In the genomic region with DNA sequence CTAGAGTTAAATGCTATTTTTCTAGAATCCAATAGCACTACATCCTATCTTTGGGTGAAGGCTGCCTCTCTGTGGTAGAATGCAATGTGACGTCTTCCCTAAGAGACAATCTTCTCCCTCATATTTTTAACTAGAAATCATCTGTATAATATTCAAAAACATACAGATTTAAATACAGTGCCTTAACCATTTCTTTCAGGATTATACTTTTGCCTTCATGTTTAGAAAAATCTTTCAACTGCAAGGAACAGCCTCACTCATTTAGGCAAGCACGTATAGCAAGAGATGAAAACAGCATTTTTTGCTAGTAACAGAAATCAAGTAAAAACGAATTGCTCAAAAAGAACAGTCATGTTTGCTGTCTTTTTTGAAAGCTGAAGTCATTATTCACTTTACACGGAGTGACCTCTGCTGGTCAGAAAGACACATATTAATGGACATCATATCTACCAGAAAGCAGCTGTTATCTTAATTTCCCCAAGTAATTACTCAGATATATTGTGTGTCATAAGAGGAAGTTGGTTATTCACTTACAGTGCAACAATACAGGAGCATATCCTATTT, we compare ENCODE assay signal across 9 cellular contexts.
DNase-seq lines count a peak whose midpoint lies in the region; ATAC-seq and TF ChIP-seq lines count a peak whose summit lies in the region.
"Had no signal": no experiment of that assay in that cellular context is flagged by ENCODE, and none has a peak within 500 bp of the region (broad histone marks: within the 10 kb centered on the region; RNA-seq: fewer than 3 reads in every experiment).

No MANE protein-coding gene starts in this region.

- in situ Hi-C loops in transverse colon (cut with MboI; ENCODE audit: low pct_ligation_motif_present in 1 of 4, low pct_unique_long_range_greater_than_20kb in 1 of 4, low sequenced_read_pairs in 3 of 4) = no loop called here

- no peak overlapping the region for H2AFZ ChIP-seq in OCI-LY7 (ENCODE audit: low read length)

- no peak for TF ChIP-seq POLR2A in transverse colon (IDR thresholded peaks at IDR 0.05)

- no peaks in the 10 kb centered on the region for H3K4me1 Mint-ChIP-seq in activated T-cell treated with anti-CD3 and anti-CD28 coated beads, Interleukin-2, amount 50 U/mL, for 72 hours (ENCODE audit: low read depth)

- H3K4me3 ChIP-seq in OCI-LY7 (ENCODE audit: low read depth, low read length, poor library complexity, severe bottlenecking) = no peak overlapping the region
- H3K4me3 ChIP-seq in transverse colon = no peak overlapping the region

- CTCF ChIA-PET in OCI-LY7 (lab: Charles Lee; ENCODE audit: unreplicated experiment) = no interaction called here

- no peak overlapping the region for H3K4me2 ChIP-seq in OCI-LY7 (ENCODE audit: low read length)

- H3K9me3 ChIP-seq in OCI-LY7 (ENCODE audit: low read length) (no peaks in the 10 kb centered on the region), transverse colon (no peaks in the 10 kb centered on the region)

- no peaks in the 10 kb centered on the region for H3K27me3 Mint-ChIP-seq in activated T-cell treated with anti-CD3 and anti-CD28 coated beads, Interleukin-2, amount 50 U/mL, for 72 hours (ENCODE audit: low read depth)
- H3K27me3 Mint-ChIP-seq: effector memory CD8-positive, alpha-beta T cell had no signal

- 14 to 19% methylated on average over 4 of the region's 4 CpGs for WGBS in transverse colon (ENCODE audit: low coverage in 1 of 2), 2 donors

- H3K27ac Mint-ChIP-seq in activated T-cell treated with anti-CD3 and anti-CD28 coated beads, Interleukin-2, amount 50 U/mL, for 72 hours = no peak overlapping the region
- H3K27ac Mint-ChIP-seq: effector memory CD8-positive, alpha-beta T cell had no signal

- ATAC-seq in activated T-cell treated with anti-CD3 and anti-CD28 coated beads, Interleukin-2, amount 50 U/mL, for 72 hours (replicated peaks in 1 of 2) = no peak
- ATAC-seq: effector memory CD8-positive, alpha-beta T cell had no signal

- H3K4me1 ChIP-seq in OCI-LY7 (ENCODE audit: insufficient read depth, low read length, poor library complexity, severe bottlenecking) (no peaks in the 10 kb centered on the region), transverse colon (no peaks in the 10 kb centered on the region)

- no peaks in the 10 kb centered on the region for H3K36me3 ChIP-seq in OCI-LY7 (ENCODE audit: insufficient read depth, low read length)
- no peaks in the 10 kb centered on the region for H3K36me3 ChIP-seq in transverse colon

- no peaks in the 10 kb centered on the region for H3K36me3 Mint-ChIP-seq in activated T-cell treated with anti-CD3 and anti-CD28 coated beads, Interleukin-2, amount 50 U/mL, for 72 hours (ENCODE audit: insufficient read depth in 2 of 2)

- H4K20me1 ChIP-seq in OCI-LY7 (ENCODE audit: insufficient read depth, low read length) = no peaks in the 10 kb centered on the region

- intact Hi-C loops in OCI-LY7 (cut with micrococcal nuclease; ENCODE audit: unreplicated experiment) = no loop called here
- intact Hi-C loops in transverse colon (cut with DNase I; ENCODE audit: low total_unique reads) = no loop called here

- no peaks in the 10 kb centered on the region for H3K79me2 ChIP-seq in OCI-LY7 (ENCODE audit: insufficient read depth, low read depth, low read length)

- TF ChIP-seq CTCF in OCI-LY7 (conservative IDR thresholded peaks at IDR 0.05; ENCODE audit: low read length) (0 out of 2 replicates have a peak, but pooled peaks have one; percentile 24), transverse colon (IDR thresholded peaks at IDR 0.05) (no peak)

- H3K27ac ChIP-seq in OCI-LY7 (ENCODE audit: low read depth, low read length, poor library complexity, severe bottlenecking) = no peak overlapping the region
- H3K27ac ChIP-seq in transverse colon = no peak overlapping the region

- H3K9me3 Mint-ChIP-seq in activated T-cell treated with anti-CD3 and anti-CD28 coated beads, Interleukin-2, amount 50 U/mL, for 72 hours = peaks cover 0 to 2% of the 10 kb centered on the region in 2 donors

- BruUV-seq in OCI-LY7 (replicated peaks; lab: Mats Ljungman, UMichigan) = no TSS peak

- TF ChIP-seq EP300 in transverse colon (IDR thresholded peaks at IDR 0.05; ENCODE audit: low read depth) = no peak

- H3K4me3 Mint-ChIP-seq in activated T-cell treated with anti-CD3 and anti-CD28 coated beads, Interleukin-2, amount 50 U/mL, for 72 hours = no peak overlapping the region
- H3K4me3 Mint-ChIP-seq: effector memory CD8-positive, alpha-beta T cell had no signal

- H3K27me3 ChIP-seq in transverse colon = no peaks in the 10 kb centered on the region

- H3K9me2 ChIP-seq in OCI-LY7 (ENCODE audit: insufficient read depth, low read length) = no peaks in the 10 kb centered on the region

- DNase-seq in NCI-H2081 (lab: John Stamatoyannopoulos, UW) (peak; percentile 19 to 52), NCI-H2081 treated with DMSO at 0.1 percent for 48 hours (lab: John Stamatoyannopoulos, UW) (no peak), OCI-LY7 (ENCODE audit: low spot score) (no peak), fibroblast of peridontal ligament (ENCODE audit: extremely low read depth) (peak; percentile 24), smooth muscle cell of the brain vasculature (ENCODE audit: low read depth, low spot score) (peak; percentile 17), transverse colon (no peak), GM19240 (ENCODE audit: insufficient read length, low spot score) (no peak)
- DNase-seq in activated T-cell treated with anti-CD3 and anti-CD28 coated beads, Interleukin-2, amount 50 U/mL, for 72 hours = no peak
- DNase-seq: effector memory CD8-positive, alpha-beta T cell had no signal

- POLR2A ChIA-PET in OCI-LY7 (lab: Charles Lee) = no interaction called here

Comparison
In these comparisons a context has a peak if more than half of its experiments do, and no peak if none do; other contexts are left out.
1. DNase-seq: peak in NCI-H2081 (2 of 2), fibroblast of peridontal ligament (single experiment) and smooth muscle cell of the brain vasculature (single experiment); none in NCI-H2081 treated with DMSO at 0.1 percent for 48 hours (single experiment), OCI-LY7 (single experiment), transverse colon (single experiment), GM19240 (single experiment) and activated T-cell treated with anti-CD3 and anti-CD28 coated beads, Interleukin-2, amount 50 U/mL, for 72 hours (0 of 2).